8 cellular contexts compared by ENCODE assay signal in genomic region chr2:121974919-121975654, GRCh38.
DNase-seq lines count a peak whose midpoint lies in the region; ATAC-seq and TF ChIP-seq lines count a peak whose summit lies in the region.

No MANE protein-coding gene starts in this region.

- peak; percentile 69 for TF ChIP-seq CTCF in IMR-90 (conservative IDR thresholded peaks at IDR 0.05; ENCODE audit: low read depth, low read length)
- peak; percentile 83 for TF ChIP-seq CTCF in OCI-LY1 (IDR thresholded peaks at IDR 0.05; ENCODE audit: low read length)
- TF ChIP-seq CTCF in fibroblast of pulmonary artery (IDR thresholded peaks at IDR 0.05; ENCODE audit: low read length, missing control alignments): peak; percentile 60
- peak; percentile 92 for TF ChIP-seq CTCF in neural cell (IDR thresholded peaks at IDR 0.05; ENCODE audit: poor library complexity, severe bottlenecking)
- peak; percentile 14 to 66 (median 52) for TF ChIP-seq CTCF in upper lobe of left lung (IDR thresholded peaks at IDR 0.05)

- no peaks in the 10 kb centered on the region for H3K9me2 ChIP-seq in OCI-LY1 (ENCODE audit: low read depth, low read length)
- H3K9me2 ChIP-seq in neural cell (ENCODE audit: insufficient read depth, low read length): no peaks in the 10 kb centered on the region

- H2BK20ac ChIP-seq in IMR-90 (ENCODE audit: low read depth, low read length): no peak overlapping the region

- H3K9ac ChIP-seq in ES-I3 (ENCODE audit: low read depth, low read length): peak overlapping the region; percentile 11; the same call in 1 of the 2 replicates
- no peak overlapping the region for H3K9ac ChIP-seq in IMR-90 (ENCODE audit: low read depth, low read length)
- no peak overlapping the region; the same call in 1 of the 2 replicates for H3K9ac ChIP-seq in OCI-LY1 (ENCODE audit: low read length)
- peak overlapping the region; percentile 14 for H3K9ac ChIP-seq in neural cell (ENCODE audit: low read length)

- no peaks in the 10 kb centered on the region for H3K36me3 ChIP-seq in ES-I3 (ENCODE audit: insufficient read depth, low read length)
- H3K36me3 ChIP-seq in IMR-90 (ENCODE audit: control insufficient read depth, insufficient read depth, low read length): no peaks in the 10 kb centered on the region
- peaks cover 7% of the 10 kb centered on the region; the same call in 1 of the 2 replicates for H3K36me3 ChIP-seq in OCI-LY1 (ENCODE audit: insufficient read depth, low read length)
- H3K36me3 ChIP-seq in neural cell (ENCODE audit: insufficient read depth, low read length): no peaks in the 10 kb centered on the region
- H3K36me3 ChIP-seq in upper lobe of left lung: no peaks in the 10 kb centered on the region

- TF ChIP-seq POLR2A in IMR-90 (IDR thresholded peaks at IDR 0.05; ENCODE audit: low read depth, low read length) (no peak), upper lobe of left lung (IDR thresholded peaks at IDR 0.05) (no peak)

- in situ Hi-C loops in IMR-90 (cut with MboI; ENCODE audit: low sequenced_read_pairs): loop anchor here (10.0 kb wide), 1 partner anchor 480 kb away; no protein-coding TSS in a partner anchor

- intact Hi-C loops in IMR-90 (cut with micrococcal nuclease): loop anchor here (1.0 to 2.0 kb wide), 2 partner anchors 161 to 164 kb away; no protein-coding TSS in a partner anchor

- H3K27ac ChIP-seq in IMR-90 (ENCODE audit: insufficient read depth, low read length) (no peak overlapping the region), OCI-LY1 (ENCODE audit: low read depth, low read length, poor library complexity, severe bottlenecking) (peak overlapping the region; percentile 48), neural cell (ENCODE audit: low read length) (peak overlapping the region; percentile 50), upper lobe of left lung (no peak overlapping the region)

- no peak overlapping the region for H3K23ac ChIP-seq in IMR-90 (ENCODE audit: low read depth, low read length)

- TF ChIP-seq RAD21 in IMR-90 (IDR thresholded peaks at IDR 0.05; ENCODE audit: low read length) (peak; percentile 82), neural cell (conservative IDR thresholded peaks at IDR 0.05) (peak; percentile 95)

- H2AFZ ChIP-seq in IMR-90 (replicated peaks; ENCODE audit: low read length, poor library complexity): peak overlapping the region; percentile 88
- H2AFZ ChIP-seq in OCI-LY1 (ENCODE audit: low read length): no peak overlapping the region
- no peak overlapping the region for H2AFZ ChIP-seq in neural cell (ENCODE audit: low read depth, low read length)

- CTCF ChIA-PET in IMR-90 (lab: Yijun Ruan, JAX): interaction anchor here (1.2 kb wide), 1 partner anchor 550 kb away, joined by 3 read pairs; no protein-coding TSS in a partner anchor

- no peak overlapping the region for H3K14ac ChIP-seq in IMR-90 (replicated peaks; ENCODE audit: low read depth, low read length)

- no peak overlapping the region for H4K5ac ChIP-seq in IMR-90 (ENCODE audit: low read depth, low read length)

- H2BK15ac ChIP-seq in IMR-90 (ENCODE audit: low read depth, low read length): no peak overlapping the region

- ATAC-seq in GM21717 (IDR thresholded peaks at IDR 0.05; ENCODE audit: unreplicated experiment) (peak; percentile 94), IMR-90 (ENCODE audit: low read depth) (peak; percentile 99), upper lobe of left lung (ENCODE audit: low FRiP score in 2 of 2) (peak; percentile 86 to 91)

- 5% methylated on average over 11 of the region's 13 CpGs; no CpG with 5 or more reads in 1 of the 2 experiments for WGBS in IMR-90 (ENCODE audit: extremely low coverage in 2 of 2, insufficient read length in 1 of 2), 2 experiments
- WGBS in upper lobe of left lung, 2 donors: 0 to 6% methylated on average over 7 to 13 of the region's 13 CpGs

- H2BK120ac ChIP-seq in IMR-90 (ENCODE audit: low read depth, low read length): no peak overlapping the region

- H3K4me2 ChIP-seq in IMR-90 (ENCODE audit: low read depth, low read length) (peak overlapping the region; percentile 81), OCI-LY1 (ENCODE audit: low read length) (peak overlapping the region; percentile 10; the same call in 1 of the 2 replicates), neural cell (ENCODE audit: low read length) (no peak overlapping the region)

- no peaks in the 10 kb centered on the region for H3K9me3 ChIP-seq in ES-I3 (ENCODE audit: control insufficient read depth, insufficient read depth, low read length)
- H3K9me3 ChIP-seq in IMR-90 (ENCODE audit: control insufficient read depth, insufficient read depth, low read length): no peaks in the 10 kb centered on the region
- H3K9me3 ChIP-seq in OCI-LY1 (ENCODE audit: low read length): 0 out of 2 replicates have a peak, but pooled peaks cover 4% of the 10 kb centered on the region
- no peaks in the 10 kb centered on the region for H3K9me3 ChIP-seq in neural cell (ENCODE audit: low read length)
- no peaks in the 10 kb centered on the region for H3K9me3 ChIP-seq in upper lobe of left lung

- H3K4me3 ChIP-seq in IMR-90 (ENCODE audit: insufficient read depth, low read depth, low read length): peak overlapping the region; percentile 22
- no peak overlapping the region for H3K4me3 ChIP-seq in OCI-LY1 (ENCODE audit: low read depth, low read length, poor library complexity, severe bottlenecking)
- peak overlapping the region; percentile 19 for H3K4me3 ChIP-seq in fibroblast of pulmonary artery (replicated peaks; ENCODE audit: low read depth, low read length)
- H3K4me3 ChIP-seq in neural cell (ENCODE audit: low read length): no peak overlapping the region
- H3K4me3 ChIP-seq in upper lobe of left lung: peak overlapping the region in 3 of 4 donors; percentile 23 to 43 (median 39)

- TF ChIP-seq EP300 in neural cell (conservative IDR thresholded peaks at IDR 0.05; ENCODE audit: poor library complexity, severe bottlenecking): peak; percentile 40
- TF ChIP-seq EP300 in upper lobe of left lung (IDR thresholded peaks at IDR 0.05): no peak

- H3K18ac ChIP-seq in IMR-90 (ENCODE audit: low read depth, low read length): no peak overlapping the region

- H3K79me2 ChIP-seq in OCI-LY1 (ENCODE audit: insufficient read depth, low read length): 0 out of 2 replicates have a peak, but pooled peaks cover 3% of the 10 kb centered on the region
- no peaks in the 10 kb centered on the region for H3K79me2 ChIP-seq in neural cell (replicated peaks; ENCODE audit: insufficient read depth, low read length)

- H3K56ac ChIP-seq in IMR-90 (ENCODE audit: extremely low read depth, insufficient read depth, low read length): no peak overlapping the region

- H3K4ac ChIP-seq in IMR-90 (ENCODE audit: low read depth, low read length): no peak overlapping the region

- no peak overlapping the region for H4K8ac ChIP-seq in IMR-90 (ENCODE audit: low read depth in 2 of 2, low read length in 2 of 2)

- H3K9me1 ChIP-seq in IMR-90 (ENCODE audit: insufficient read depth, low read length): no peaks in the 10 kb centered on the region

- H3K27me3 ChIP-seq in IMR-90 (ENCODE audit: control insufficient read depth, insufficient read depth, low read length) (no peaks in the 10 kb centered on the region; the same call in 1 of the 2 replicates), OCI-LY1 (ENCODE audit: insufficient read depth, low read length) (no peaks in the 10 kb centered on the region), neural cell (ENCODE audit: insufficient read depth, low read depth, low read length) (no peaks in the 10 kb centered on the region), upper lobe of left lung (no peaks in the 10 kb centered on the region)

- DNase-seq in IMR-90: peak; percentile 71
- DNase-seq in activated T-cell treated with anti-CD3 and anti-CD28 coated beads, Interleukin-2, amount 50 U/mL, for 48 hours: peak; percentile 43 to 47
- peak; percentile 91 for DNase-seq in fibroblast of pulmonary artery (ENCODE audit: low read depth)
- peak; percentile 32 to 45 for DNase-seq in upper lobe of left lung

- no peaks in the 10 kb centered on the region for H3K79me1 ChIP-seq in IMR-90 (ENCODE audit: low read depth in 1 of 2, low read length in 2 of 2)

- H2AK9ac ChIP-seq in IMR-90 (replicated peaks; ENCODE audit: low read depth, low read length, poor library complexity): peak overlapping the region; percentile 56

- POLR2A ChIA-PET in IMR-90 (lab: Charles Lee; ENCODE audit: unreplicated experiment): no interaction called here

- dilution Hi-C loops in IMR-90 (cut with HindIII; ENCODE audit: low sequenced_read_pairs, unreplicated experiment): no loop called here

- H2AK5ac ChIP-seq in IMR-90 (ENCODE audit: low read depth, low read length): no peak overlapping the region

- no peak overlapping the region for H2BK5ac ChIP-seq in IMR-90 (ENCODE audit: low read depth, low read length, poor library complexity, severe bottlenecking)

- BruUV-seq in IMR-90 (replicated peaks; lab: Mats Ljungman, UMichigan): no TSS peak

- no peaks in the 10 kb centered on the region for H3F3A ChIP-seq in OCI-LY1 (ENCODE audit: insufficient read depth, low read length)
- no peaks in the 10 kb centered on the region for H3F3A ChIP-seq in neural cell (ENCODE audit: insufficient read depth, low read length, poor library complexity, severe bottlenecking)

- H3K4me1 ChIP-seq in ES-I3 (ENCODE audit: insufficient read depth, low read length): peaks cover 17% of the 10 kb centered on the region
- H3K4me1 ChIP-seq in IMR-90 (ENCODE audit: control insufficient read depth, insufficient read depth, low read length): no peaks in the 10 kb centered on the region
- peaks cover 73% of the 10 kb centered on the region for H3K4me1 ChIP-seq in OCI-LY1 (ENCODE audit: insufficient read depth, low read length, severe bottlenecking)
- peaks cover 4 to 10% (median 6%) of the 10 kb centered on the region in 4 donors for H3K4me1 ChIP-seq in upper lobe of left lung

- no peaks in the 10 kb centered on the region for H4K20me1 ChIP-seq in IMR-90 (ENCODE audit: insufficient read depth, low read length)
- H4K20me1 ChIP-seq in OCI-LY1 (ENCODE audit: insufficient read depth, low read length): no peaks in the 10 kb centered on the region
- no peaks in the 10 kb centered on the region for H4K20me1 ChIP-seq in neural cell (ENCODE audit: insufficient read depth)

- no peak overlapping the region for H4K91ac ChIP-seq in IMR-90 (ENCODE audit: insufficient read depth, low read depth, low read length)

TF ChIP-seq in IMR-90, 13 proteins besides CTCF, POLR2A, EP300 and RAD21:
- TF ChIP-seq SMC3 (IDR thresholded peaks at IDR 0.05; ENCODE audit: low read depth, low read length) (peak; percentile 69), FOS (IDR thresholded peaks at IDR 0.05; ENCODE audit: low read depth, low read length) (no peak), RCOR1 (IDR thresholded peaks at IDR 0.05; ENCODE audit: insufficient replicate concordance, low read length) (no peak), RFX5 (IDR thresholded peaks at IDR 0.05; ENCODE audit: low read depth, low read length) (no peak), CHD1 (IDR thresholded peaks at IDR 0.05; ENCODE audit: low read depth, low read length) (no peak)

TF ChIP-seq in neural cell, 6 proteins besides CTCF, POLR2A, EP300 and RAD21:
- TF ChIP-seq SMC3 (conservative IDR thresholded peaks at IDR 0.05; ENCODE audit: poor library complexity): peak; percentile 94
- no peak for TF ChIP-seq EZH2 (IDR thresholded peaks at IDR 0.05; ENCODE audit: borderline replicate concordance, insufficient read depth, low read length, poor library complexity, severe bottlenecking)

Comparison
In these comparisons a context has a peak if more than half of its experiments do, and no peak if none do; other contexts are left out.
1. H3K9ac ChIP-seq: peak in ES-I3 (single experiment) and neural cell (single experiment); none in IMR-90 (single experiment) and OCI-LY1 (single experiment).
2. DNase-seq: peak in every context shown above with its lines; median percentile 91 in fibroblast of pulmonary artery; 71 in IMR-90; 45 in activated T-cell treated with anti-CD3 and anti-CD28 coated beads, Interleukin-2, amount 50 U/mL, for 48 hours; 38 in upper lobe of left lung.
3. H3K27ac ChIP-seq: peak in OCI-LY1 (single experiment) and neural cell (single experiment); none in IMR-90 (single experiment) and upper lobe of left lung (0 of 4).
4. H3K4me3 ChIP-seq: peak in IMR-90 (single experiment), fibroblast of pulmonary artery (single experiment) and upper lobe of left lung (3 of 4); none in OCI-LY1 (single experiment) and neural cell (single experiment).
5. Peak in every context shown above with its lines, with median percentiles within 50 percentile points of each other: ATAC-seq and CTCF ChIP-seq.